8 cellular contexts compared by ENCODE assay signal in the genomic region with DNA sequence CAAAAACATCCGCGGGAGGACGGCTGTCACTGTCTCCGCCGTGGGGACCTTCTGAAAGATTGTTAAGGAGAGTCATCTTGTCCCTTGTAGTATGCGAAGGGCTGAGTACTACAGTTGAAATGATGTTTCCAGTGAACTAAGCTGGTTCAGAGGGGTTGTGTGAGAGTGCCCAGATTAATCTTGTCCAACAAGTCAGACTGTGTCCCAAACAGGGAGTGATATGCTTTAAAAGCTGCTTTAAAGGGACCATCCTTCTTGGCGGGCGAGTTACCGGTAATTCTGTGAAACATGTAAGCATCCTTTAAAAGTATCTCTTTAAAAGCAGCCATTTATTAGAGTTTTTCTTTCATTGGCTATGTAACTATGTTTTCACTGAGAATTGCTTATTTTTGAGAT. TPM values are rescaled to one million over a fixed set of nuclear protein-coding genes. Genes with fewer than 3 reads are reported as not detected.
DNase-seq lines count a peak whose midpoint lies in the region; ATAC-seq and TF ChIP-seq lines count a peak whose summit lies in the region.

No MANE protein-coding gene starts in this region.

- H2BK5ac ChIP-seq in mesendoderm (ENCODE audit: low read length): no peak overlapping the region

- H3K27ac ChIP-seq in mesendoderm (ENCODE audit: low read depth, low read length): no peak overlapping the region

- no peak overlapping the region for H2BK120ac ChIP-seq in mesendoderm (ENCODE audit: low read depth, low read length)

- H3K56ac ChIP-seq in mesendoderm (ENCODE audit: low read length): peak overlapping the region; percentile 99

- peaks cover 2% of the 10 kb centered on the region for H3K4me1 ChIP-seq in mesendoderm (ENCODE audit: control insufficient read depth, low read depth, low read length)

- ATAC-seq in stimulated activated naive CD8-positive, alpha-beta T cell treated with anti-CD3 and anti-CD28 coated beads, Interleukin-15, Interleukin-2, amounts not matched to agents 100 U/mL and 50 U/mL, for 24 hours: no peak
- ATAC-seq in HG02852 (IDR thresholded peaks at IDR 0.05; ENCODE audit: unreplicated experiment): no peak
- no peak for ATAC-seq in GM21619 (IDR thresholded peaks at IDR 0.05; ENCODE audit: unreplicated experiment)
- ATAC-seq in HG03460 (IDR thresholded peaks at IDR 0.05; ENCODE audit: unreplicated experiment): no peak

- H4K5ac ChIP-seq in mesendoderm (ENCODE audit: low read length): no peak overlapping the region

- H3K23ac ChIP-seq in mesendoderm (ENCODE audit: low read length): peak overlapping the region; percentile 80

- WGBS in mesendoderm (ENCODE audit: extremely low coverage, insufficient coverage, low lambda C conversion rate): no CpG with 5 or more reads among the region's 9 CpGs

- peak overlapping the region; percentile 99 for H3K9ac ChIP-seq in mesendoderm (ENCODE audit: low read length)

- H3K9me3 Mint-ChIP-seq in stimulated activated naive CD8-positive, alpha-beta T cell treated with anti-CD3 and anti-CD28 coated beads, Interleukin-15, Interleukin-2, amounts not matched to agents 100 ng/mL and 50 ng/mL, for 24 hours: no peaks in the 10 kb centered on the region

- no peak overlapping the region for H2AK5ac ChIP-seq in mesendoderm (ENCODE audit: low read length)

- H3K27ac Mint-ChIP-seq in stimulated activated naive CD8-positive, alpha-beta T cell treated with anti-CD3 and anti-CD28 coated beads, Interleukin-15, Interleukin-2, amounts not matched to agents 100 ng/mL and 50 ng/mL, for 24 hours: peak overlapping the region; percentile 92

- no peak overlapping the region for H2BK15ac ChIP-seq in mesendoderm (replicated peaks; ENCODE audit: low read depth)

- no peaks in the 10 kb centered on the region for H3K27me3 Mint-ChIP-seq in stimulated activated naive CD8-positive, alpha-beta T cell treated with anti-CD3 and anti-CD28 coated beads, Interleukin-15, Interleukin-2, amounts not matched to agents 100 ng/mL and 50 ng/mL, for 24 hours

- peak overlapping the region; percentile 92 for H3K4me2 ChIP-seq in mesendoderm (ENCODE audit: low read length)

- H3K4me3 ChIP-seq in cardiac fibroblast (replicated peaks in 1 of 2; ENCODE audit: low read depth in 2 of 2, low read length in 2 of 2) (peak overlapping the region; percentile 77 to 100), mesendoderm (ENCODE audit: low read length) (peak overlapping the region; percentile 100)

- no peaks in the 10 kb centered on the region for H3K36me3 ChIP-seq in mesendoderm (ENCODE audit: control insufficient read depth, insufficient read depth, low read length)

- peak overlapping the region; percentile 95 for H3K4me3 Mint-ChIP-seq in stimulated activated naive CD8-positive, alpha-beta T cell treated with anti-CD3 and anti-CD28 coated beads, Interleukin-15, Interleukin-2, amounts not matched to agents 100 ng/mL and 50 ng/mL, for 24 hours

- H3K4ac ChIP-seq in mesendoderm (ENCODE audit: low read depth, low read length): no peak overlapping the region

- no peak overlapping the region for H3K18ac ChIP-seq in mesendoderm (ENCODE audit: low read length)

- peaks cover 30% of the 10 kb centered on the region for H3K79me2 ChIP-seq in mesendoderm (ENCODE audit: control insufficient read depth, insufficient read depth, low read length)

- DNase-seq in stimulated activated naive CD8-positive, alpha-beta T cell treated with anti-CD3 and anti-CD28 coated beads, Interleukin-15, Interleukin-2, amounts not matched to agents 100 U/mL and 50 U/mL, for 24 hours: no peak
- peak in 1 of 2 donors; percentile 10 for DNase-seq in cardiac fibroblast (ENCODE audit: low read depth in 2 of 2)
- DNase-seq in mesendoderm: no peak
- no peak for DNase-seq in D341Med (ENCODE audit: low spot score)

- H3K4me1 Mint-ChIP-seq in stimulated activated naive CD8-positive, alpha-beta T cell treated with anti-CD3 and anti-CD28 coated beads, Interleukin-15, Interleukin-2, amounts not matched to agents 100 ng/mL and 50 ng/mL, for 24 hours (ENCODE audit: low read depth): peaks cover 43% of the 10 kb centered on the region

- no peaks in the 10 kb centered on the region for H3K27me3 ChIP-seq in mesendoderm (ENCODE audit: insufficient read depth, low read length, poor library complexity)

- no peak for TF ChIP-seq CTCF in cardiac fibroblast (IDR thresholded peaks at IDR 0.05; ENCODE audit: low read depth, low read length)

- H3K79me1 ChIP-seq in mesendoderm (ENCODE audit: low read length): peaks cover 11% of the 10 kb centered on the region

- peaks cover 10% of the 10 kb centered on the region for H3K36me3 Mint-ChIP-seq in stimulated activated naive CD8-positive, alpha-beta T cell treated with anti-CD3 and anti-CD28 coated beads, Interleukin-15, Interleukin-2, amounts not matched to agents 100 ng/mL and 50 ng/mL, for 24 hours (ENCODE audit: low read depth)

- H4K8ac ChIP-seq in mesendoderm (ENCODE audit: low read depth, low read length): no peak overlapping the region

RNA-seq across cellular contexts. Expression of gene WDR20, which starts 1.1 kb away (rescaled TPM):
- polyA plus RNA-seq in mesendoderm (2013, experiment 1 of 2): 15.4 TPM
- 14.5 TPM for polyA plus RNA-seq in mesendoderm (2013, experiment 2 of 2)

RNA-seq across cellular contexts. Expression of gene HSP90AA1, which starts 53.9 kb away (rescaled TPM):
- 1,232 TPM for polyA plus RNA-seq in mesendoderm (2013, experiment 1 of 2)
- 1,230 TPM for polyA plus RNA-seq in mesendoderm (2013, experiment 2 of 2)
